Comparison of ENCODE assay signal across 1 cellular context in the genomic region with DNA sequence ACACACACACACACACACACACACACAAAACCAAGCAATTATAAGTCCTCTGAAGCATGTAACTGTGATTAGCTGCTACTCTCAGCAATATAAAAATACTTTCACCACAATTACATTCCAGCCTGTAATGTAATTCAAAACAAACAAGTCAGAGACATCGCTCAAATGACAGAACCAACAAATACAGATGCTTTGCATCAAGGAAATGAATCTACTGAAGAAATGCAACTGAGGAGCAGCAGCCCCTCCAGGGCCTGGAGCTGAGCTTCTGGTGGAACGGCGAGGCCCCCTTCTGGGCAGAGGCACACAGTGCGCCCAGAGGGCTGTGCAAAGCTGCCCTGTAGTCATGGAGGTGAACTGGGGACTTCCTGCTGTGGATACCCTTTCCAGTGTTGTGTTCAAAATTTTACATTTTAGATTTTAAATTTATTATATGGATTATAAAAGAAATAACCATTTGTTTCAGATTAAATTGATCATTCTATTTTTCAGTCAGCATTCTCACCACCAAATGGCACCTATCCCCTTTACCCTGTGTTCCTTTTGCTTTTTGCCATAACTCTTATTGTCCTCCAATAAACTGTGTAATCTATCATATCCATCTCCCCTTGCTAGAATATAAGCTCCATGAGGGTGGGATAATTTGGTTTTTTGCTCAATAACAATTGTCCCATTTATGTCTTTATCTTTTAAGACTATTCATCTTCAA.
TF ChIP-seq lines count a peak whose summit lies in the region.

No MANE protein-coding gene starts in this region.

TF ChIP-seq in endothelial cell of umbilical vein, 7 proteins besides CTCF, POLR2A, EP300 and RAD21:
- TF ChIP-seq MYC (IDR thresholded peaks at IDR 0.05; ENCODE audit: low read depth, low read length) (no peak), JUN (IDR thresholded peaks at IDR 0.05; ENCODE audit: borderline replicate concordance, insufficient read depth, insufficient read length, low read depth) (no peak), FOS (IDR thresholded peaks at IDR 0.05; ENCODE audit: borderline replicate concordance, insufficient read depth, low read length) (no peak), POLR2AphosphoS5 (IDR thresholded peaks at IDR 0.05; ENCODE audit: insufficient read depth, low read depth, low read length) (no peak), GATA2 (IDR thresholded peaks at IDR 0.05; ENCODE audit: insufficient read depth, insufficient read length, low read depth, low read length) (no peak), EZH2 (IDR thresholded peaks at IDR 0.05; ENCODE audit: borderline replicate concordance, low read depth, low read length, severe bottlenecking) (no peak)
- TF ChIP-seq, protein P1, sequence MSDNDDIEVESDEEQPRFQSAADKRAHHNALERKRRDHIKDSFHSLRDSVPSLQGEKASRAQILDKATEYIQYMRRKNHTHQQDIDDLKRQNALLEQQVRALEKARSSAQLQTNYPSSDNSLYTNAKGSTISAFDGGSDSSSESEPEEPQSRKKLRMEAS (IDR thresholded peaks at IDR 0.05; ENCODE audit: insufficient read depth, insufficient read length), result no peak
